10 cellular contexts compared by ENCODE assay signal in genomic region chr14:50067723-50068495, GRCh38. TPM values are rescaled to one million over a fixed set of nuclear protein-coding genes. Genes with fewer than 3 reads are reported as not detected.
DNase-seq lines count a peak whose midpoint lies in the region; ATAC-seq and TF ChIP-seq lines count a peak whose summit lies in the region.
"Had no signal": no experiment of that assay in that cellular context is flagged by ENCODE, and none has a peak within 500 bp of the region (broad histone marks: within the 10 kb centered on the region; RNA-seq: fewer than 3 reads in every experiment).

No MANE protein-coding gene starts in this region.

- no TSS peak for BruUV-seq in Calu3 (replicated peaks; lab: Mats Ljungman, UMichigan)

- intact Hi-C loops in Calu3 (cut with micrococcal nuclease; ENCODE audit: unreplicated experiment) (loop anchor here (5.0 kb wide), 1 partner anchor 34 kb away; no protein-coding TSS in a partner anchor), mucosa of descending colon (cut with DNase I, micrococcal nuclease) (no loop called here), posterior cingulate gyrus (cut with DNase I) (no loop called here), upper lobe of right lung (cut with DNase I) (no loop called here)

- H3K27ac Mint-ChIP-seq in Calu3 (ENCODE audit: unreplicated experiment) (peak overlapping the region; percentile 88), HFFc6 (peak overlapping the region; percentile 54)

- H3K27ac ChIP-seq in brain microvascular endothelial cell = peak overlapping the region; percentile 62
- H3K27ac ChIP-seq in upper lobe of right lung = no peak overlapping the region
- H3K27ac ChIP-seq: adrenal gland had no signal

- DNase-seq in Calu3 (peak; percentile 66), HFFc6 (peak; percentile 64), brain microvascular endothelial cell (peak; percentile 82), mucosa of descending colon (peak in 1 of 3 donors; percentile 50), posterior cingulate gyrus (no peak), upper lobe of right lung (no peak)
- DNase-seq: NCI-H2107 had no signal

- no peaks in the 10 kb centered on the region for H3K27me3 ChIP-seq in brain microvascular endothelial cell (replicated peaks)
- H3K27me3 ChIP-seq in upper lobe of right lung = no peaks in the 10 kb centered on the region
- H3K27me3 ChIP-seq: adrenal gland had no signal

- peaks cover 5% of the 10 kb centered on the region for H3K36me3 Mint-ChIP-seq in Calu3 (ENCODE audit: insufficient read depth, unreplicated experiment)
- peaks cover 5% of the 10 kb centered on the region for H3K36me3 Mint-ChIP-seq in HFFc6 (ENCODE audit: low read depth)

- H3K9me3 ChIP-seq in mucosa of descending colon (no peaks in the 10 kb centered on the region), upper lobe of right lung (no peaks in the 10 kb centered on the region)
- H3K9me3 ChIP-seq: adrenal gland had no signal

- no peak overlapping the region for H3K4me3 Mint-ChIP-seq in Calu3 (ENCODE audit: low read depth, unreplicated experiment)
- no peak overlapping the region for H3K4me3 Mint-ChIP-seq in HFFc6

- H3K27me3 Mint-ChIP-seq in Calu3 (ENCODE audit: unreplicated experiment) = no peaks in the 10 kb centered on the region
- peaks cover 2% of the 10 kb centered on the region; the same call in 1 of the 2 replicates for H3K27me3 Mint-ChIP-seq in HFFc6 (ENCODE audit: insufficient read depth)

- peaks cover 33% of the 10 kb centered on the region for H3K4me1 Mint-ChIP-seq in Calu3 (ENCODE audit: low read depth, unreplicated experiment)
- H3K4me1 Mint-ChIP-seq in HFFc6 (ENCODE audit: low read depth) = peaks cover 32% of the 10 kb centered on the region

- peaks cover 3% of the 10 kb centered on the region for H3K9me3 Mint-ChIP-seq in Calu3 (ENCODE audit: low read depth, unreplicated experiment)
- no peaks in the 10 kb centered on the region; the same call in 1 of the 2 replicates for H3K9me3 Mint-ChIP-seq in HFFc6

- H3K4me1 ChIP-seq in mucosa of descending colon (ENCODE audit: low read depth) (peaks cover 12% of the 10 kb centered on the region), upper lobe of right lung (peaks cover 6% of the 10 kb centered on the region)

- CTCF ChIA-PET in Calu3 (lab: Charles Lee) = interaction anchor here (0.6 to 1.3 kb wide), 5 partner anchors 64 to 214 kb away, joined by 3 to 5 read pairs (median 4); no protein-coding TSS in a partner anchor

- H3K36me3 ChIP-seq in brain microvascular endothelial cell (replicated peaks) (no peaks in the 10 kb centered on the region), mucosa of descending colon (ENCODE audit: low read depth) (peaks cover 3% of the 10 kb centered on the region), upper lobe of right lung (no peaks in the 10 kb centered on the region)
- H3K36me3 ChIP-seq: adrenal gland had no signal

- H3K4me3 ChIP-seq in brain microvascular endothelial cell (ENCODE audit: low read depth, low read length) = no peak overlapping the region
- H3K4me3 ChIP-seq in mucosa of descending colon = no peak overlapping the region
- no peak overlapping the region for H3K4me3 ChIP-seq in upper lobe of right lung
- H3K4me3 ChIP-seq: adrenal gland had no signal

- in situ Hi-C loops in brain microvascular endothelial cell (cut with HindIII; ENCODE audit: low pct_ligation_motif_present, low sequenced_read_pairs) = no loop called here

- TF ChIP-seq CTCF in Calu3 (IDR thresholded peaks at IDR 0.05; ENCODE audit: unreplicated experiment) = no peak
- TF ChIP-seq CTCF in HFFc6 (IDR thresholded peaks at IDR 0.05) = no peak
- no peak for TF ChIP-seq CTCF in brain microvascular endothelial cell (IDR thresholded peaks at IDR 0.05; ENCODE audit: low read depth, low read length, missing control alignments)
- TF ChIP-seq CTCF in mucosa of descending colon (IDR thresholded peaks at IDR 0.05) = no peak
- TF ChIP-seq CTCF in upper lobe of right lung (IDR thresholded peaks at IDR 0.05) = no peak

- peak; percentile 77 for ATAC-seq in mucosa of descending colon
- ATAC-seq in HG03196 (IDR thresholded peaks at IDR 0.05; ENCODE audit: unreplicated experiment) = no peak
- no peak for ATAC-seq in upper lobe of right lung
- no peak for ATAC-seq in HG02623 (IDR thresholded peaks at IDR 0.05; ENCODE audit: unreplicated experiment)

RNA-seq across cellular contexts. Expression of gene VCPKMT, which starts 48.5 kb away (rescaled TPM):
- 7.1 and 8.8 TPM in 2 replicates for total RNA-seq in Calu3 (2022)
- 1 to 10 TPM; 4.6 to 6.2 (median 5.4) TPM for total RNA-seq in HFFc6 (2021; fragmentation: NEBNext Ultra II Directional; extraction: Animal tissue kit (Norgen Biotek cat#: 25700))
- total RNA-seq in mucosa of descending colon = 1 to 10 TPM; 5.9 to 8.9 (median 6.9) TPM
- 6.2 TPM for total RNA-seq in upper lobe of right lung

Comparison
In these comparisons a context has a peak if more than half of its experiments do, and no peak if none do; other contexts are left out.
1. DNase-seq: peak in Calu3 (single experiment), HFFc6 (single experiment) and brain microvascular endothelial cell (single experiment); none in posterior cingulate gyrus (0 of 10) and upper lobe of right lung (single experiment).